8 cellular contexts compared by ENCODE assay signal in the genomic region with DNA sequence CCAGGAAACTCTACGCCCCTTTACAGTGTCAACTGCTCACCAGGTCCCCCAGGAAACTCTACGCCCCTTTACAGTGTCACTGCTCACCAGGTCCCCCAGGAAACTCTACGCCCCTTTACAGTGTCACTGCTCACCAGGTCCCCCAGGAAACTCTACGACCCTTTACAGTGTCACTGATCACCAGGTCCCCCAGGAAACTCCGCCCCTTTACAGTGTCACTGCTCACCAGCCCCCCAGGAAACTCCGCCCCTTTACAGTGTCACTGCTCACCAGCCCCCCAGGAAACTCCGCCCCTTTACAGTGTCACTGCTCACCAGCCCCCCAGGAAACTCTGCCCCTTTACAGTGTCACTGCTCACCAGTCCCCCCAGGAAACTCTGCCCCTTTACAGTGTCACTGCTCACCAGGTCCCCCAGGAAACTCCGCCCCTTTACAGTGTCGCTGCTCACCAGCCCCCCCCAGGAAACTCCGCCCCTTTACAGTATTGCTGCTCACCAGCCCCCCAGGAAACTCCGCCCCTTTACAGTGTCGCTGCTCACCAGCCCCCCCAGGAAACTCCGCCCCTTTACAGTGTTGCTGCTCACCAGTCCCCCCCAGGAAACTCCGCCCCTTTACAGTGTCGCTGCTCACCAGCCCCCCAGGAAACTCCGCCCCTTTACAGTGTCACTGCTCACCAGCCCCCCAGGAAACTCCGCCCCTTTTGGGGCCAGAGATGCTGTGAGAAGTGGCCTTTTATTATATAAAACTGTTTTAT. TPM values are rescaled to one million over a fixed set of nuclear protein-coding genes. Genes with fewer than 3 reads are reported as not detected.
DNase-seq lines count a peak whose midpoint lies in the region; ATAC-seq, FAIRE-seq and TF ChIP-seq lines count a peak whose summit lies in the region.
"Not testable (repeated sequence)": the region's sequence is repeated elsewhere in the genome, so short reads cannot be mapped to it uniquely, and the experiment has no call there.

No MANE protein-coding gene starts in this region.

- not testable (repeated sequence) for H3K4me3 Mint-ChIP-seq in activated B cell treated with CpG ODN at 0.5 μM for 24 hours

- peak overlapping the region; percentile 82 for H3K27ac ChIP-seq in A673 (ENCODE audit: low read depth, low read length, poor library complexity, severe bottlenecking)
- peak overlapping the region; percentile 100 for H3K27ac ChIP-seq in hepatocyte

- H3K4me1 Mint-ChIP-seq in activated B cell treated with CpG ODN at 0.5 μM for 24 hours: peaks cover 11% of the 10 kb centered on the region

- H3K79me2 ChIP-seq in hepatocyte: not testable (repeated sequence)

- peak overlapping the region; percentile 71 for H3K27ac Mint-ChIP-seq in activated B cell treated with CpG ODN at 0.5 μM for 24 hours

- DNase-seq in A673 (ENCODE audit: low spot score): peak; percentile 73
- DNase-seq in EL: peak; percentile 31
- peak; percentile 30 for DNase-seq in NCI-H1436 treated with DMSO at 0.1 percent for 48 hours (lab: John Stamatoyannopoulos, UW)
- peak; percentile 4 for DNase-seq in RCC 7860 (ENCODE audit: low spot score)
- DNase-seq in activated B cell treated with CpG ODN at 0.5 μM for 24 hours; hepatocyte (ENCODE audit: low spot score): not testable (repeated sequence)
- DNase-seq in activated naive CD4-positive, alpha-beta T cell treated with Interleukin-2 at 50 U/mL for 16 hours: peak; percentile 48
- peak; percentile 42 to 57 for DNase-seq in stimulated activated CD4-positive, alpha-beta T cell treated with anti-CD3 and anti-CD28 coated beads, Interleukin-2, amount 100 ng/mL, for 24 hours

- not testable (repeated sequence) for H3K36me3 Mint-ChIP-seq in activated B cell treated with CpG ODN at 0.5 μM for 24 hours (ENCODE audit: low read depth)

- POLR2A ChIA-PET in A673 (lab: Charles Lee; ENCODE audit: low non-redundant PET): not testable (repeated sequence)
- POLR2A ChIA-PET in activated B cell treated with CpG ODN at 0.5 μM for 24 hours (lab: Charles Lee): interaction anchor here (1.0 to 3.3 kb wide), 4 partner anchors 9 to 22 kb away, joined by 3 to 14 read pairs (median 5); partner anchors contain the start of gene PIM3

- not testable (repeated sequence) for H3K9me3 ChIP-seq in A673 (ENCODE audit: low read depth, low read length, poor library complexity, severe bottlenecking); hepatocyte (ENCODE audit: low read depth)

- H3K9me2 ChIP-seq in hepatocyte (replicated peaks; ENCODE audit: insufficient read depth): not testable (repeated sequence)

- H3K27me3 Mint-ChIP-seq in activated B cell treated with CpG ODN at 0.5 μM for 24 hours: not testable (repeated sequence)

- H3K9me3 Mint-ChIP-seq in activated B cell treated with CpG ODN at 0.5 μM for 24 hours: not testable (repeated sequence)

- not testable (repeated sequence) for H3K27me3 ChIP-seq in A673 (replicated peaks; ENCODE audit: insufficient read depth, low read depth, low read length, poor library complexity); hepatocyte

- not testable (repeated sequence) for H3K4me2 ChIP-seq in hepatocyte

- H3K4me1 ChIP-seq in A673 (ENCODE audit: insufficient read depth, low read length, poor library complexity, severe bottlenecking) (peaks cover 22% of the 10 kb centered on the region), hepatocyte (ENCODE audit: insufficient read depth) (peaks cover 37% of the 10 kb centered on the region)

- H2AFZ ChIP-seq in hepatocyte: not testable (repeated sequence)

- BruUV-seq in A673 (replicated peaks; lab: Mats Ljungman, UMichigan): not testable (repeated sequence)

- not testable (repeated sequence) for TF ChIP-seq CTCF in A673 (conservative IDR thresholded peaks at IDR 0.05; ENCODE audit: low read depth, low read length); activated B cell treated with CpG ODN at 0.5 μM for 24 hours (IDR thresholded peaks at IDR 0.05); hepatocyte (IDR thresholded peaks at IDR 0.05; ENCODE audit: poor library complexity)

- intact Hi-C loops in A673 (cut with micrococcal nuclease; ENCODE audit: unreplicated experiment); activated B cell treated with CpG ODN at 0.5 μM for 24 hours (cut with micrococcal nuclease): not testable (repeated sequence)

- not testable (repeated sequence) for H4K20me1 ChIP-seq in hepatocyte (ENCODE audit: insufficient read depth, poor library complexity, severe bottlenecking)

- not testable (repeated sequence) for ATAC-seq in activated B cell treated with CpG ODN at 0.5 μM for 24 hours (ENCODE audit: low read depth)

- not testable (repeated sequence) for H3K4me3 ChIP-seq in A673 (ENCODE audit: low read depth, low read length, poor library complexity, severe bottlenecking); hepatocyte

- H3K36me3 ChIP-seq in A673 (ENCODE audit: insufficient read depth, low read length, poor library complexity, severe bottlenecking); hepatocyte (replicated peaks; ENCODE audit: insufficient read depth, low read depth): not testable (repeated sequence)

- 85% methylated on average over 10 of the region's 17 CpGs for WGBS in hepatocyte (ENCODE audit: low lambda C conversion rate, missing lambda C conversion rate)

- not testable (repeated sequence) for FAIRE-seq in RCC 7860 (lab: Jason Lieb, UNC)

- CTCF ChIA-PET in A673 (lab: Charles Lee); activated B cell treated with CpG ODN at 0.5 μM for 24 hours (lab: Charles Lee): not testable (repeated sequence)

RNA-seq across cellular contexts. Expression of gene PIM3, which starts 15.4 kb away (rescaled TPM):
- total RNA-seq in A673 (2021) (70.9 and 71.3 TPM in 2 replicates), activated B cell treated with CpG ODN at 0.5 μM for 24 hours (79.8 and 91.7 TPM in 2 replicates), hepatocyte (71.8 and 81.1 TPM in 2 replicates)
- polyA plus RNA-seq in hepatocyte: 131 and 138 TPM in 2 replicates

RNA-seq across cellular contexts. Expression of gene CRELD2, which starts 26.8 kb away (rescaled TPM):
- total RNA-seq in A673 (2021) (54.1 and 54.7 TPM in 2 replicates), activated B cell treated with CpG ODN at 0.5 μM for 24 hours (44.5 and 45.0 TPM in 2 replicates), hepatocyte (61.9 and 79.7 TPM in 2 replicates)
- 129 and 151 TPM in 2 replicates for polyA plus RNA-seq in hepatocyte

RNA-seq across cellular contexts. Expression of gene ALG12, which starts 27.0 kb away (rescaled TPM):
- 18.6 and 19.8 TPM in 2 replicates for total RNA-seq in A673 (2021)
- total RNA-seq in activated B cell treated with CpG ODN at 0.5 μM for 24 hours: 15.5 and 18.2 TPM in 2 replicates
- total RNA-seq in hepatocyte: 22.4 and 30.8 TPM in 2 replicates
- 62.6 and 69.6 TPM in 2 replicates for polyA plus RNA-seq in hepatocyte
